Comparison of ENCODE assay signal across 8 cellular contexts in the genomic region with DNA sequence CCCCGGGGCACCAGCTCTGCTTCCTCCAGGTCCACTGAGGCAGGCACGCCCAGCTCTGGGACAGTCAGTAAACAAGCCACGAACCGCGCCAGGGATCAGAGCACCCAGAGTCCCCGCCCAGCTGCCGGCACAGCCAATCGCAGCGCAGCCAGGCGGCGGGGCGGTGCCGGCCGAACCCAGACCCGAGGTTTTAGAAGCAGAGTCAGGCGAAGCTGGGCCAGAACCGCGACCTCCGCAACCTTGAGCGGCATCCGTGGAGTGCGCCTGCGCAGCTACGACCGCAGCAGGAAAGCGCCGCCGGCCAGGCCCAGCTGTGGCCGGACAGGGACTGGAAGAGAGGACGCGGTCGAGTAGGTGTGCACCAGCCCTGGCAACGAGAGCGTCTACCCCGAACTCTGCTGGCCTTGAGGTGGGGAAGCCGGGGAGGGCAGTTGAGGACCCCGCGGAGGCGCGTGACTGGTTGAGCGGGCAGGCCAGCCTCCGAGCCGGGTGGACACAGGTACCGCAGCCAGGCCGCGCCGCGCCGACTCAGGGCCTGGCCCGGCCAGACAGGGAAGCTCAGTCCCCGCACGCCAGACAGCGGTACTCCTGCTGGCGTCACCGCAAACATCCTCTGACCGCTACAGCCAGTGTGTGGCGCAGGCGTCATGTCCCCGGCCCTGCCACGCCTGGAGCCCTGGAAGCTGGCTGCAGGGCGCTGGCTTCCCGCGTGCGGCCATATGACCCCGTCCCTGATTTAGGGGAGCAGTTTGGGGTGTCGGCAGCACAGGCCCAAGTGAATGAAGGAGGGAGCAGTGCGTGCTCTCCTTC. TPM values are rescaled to one million over a fixed set of nuclear protein-coding genes. Genes with fewer than 3 reads are reported as not detected.
DNase-seq lines count a peak whose midpoint lies in the region; ATAC-seq and TF ChIP-seq lines count a peak whose summit lies in the region.

A gene (plus strand): TSS at position 220 of the 810 bp plus-strand sequence. CDS start 1,485 bp downstream, outside the sequence.

- ATAC-seq in HG02759 (IDR thresholded peaks at IDR 0.05; ENCODE audit: unreplicated experiment) (peak; percentile 56), Panc1 (peak; percentile 94)

- H3K9me3 ChIP-seq in Panc1 (ENCODE audit: control insufficient read depth, insufficient read depth, low read depth, low read length) (no peaks in the 10 kb centered on the region), muscle layer of duodenum (ENCODE audit: control insufficient read depth in 1 of 2, low read length in 2 of 2) (no peaks in the 10 kb centered on the region)

- CTCF ChIA-PET in Panc1 (lab: Charles Lee): interaction anchor here (0.6 kb wide), 2 partner anchors 226 to 389 kb away, joined by 3 to 5 read pairs; no protein-coding TSS in a partner anchor

- H3K4me3 ChIP-seq in Panc1 (ENCODE audit: low read depth in 2 of 2, low read length in 2 of 2): peak within 1 kb of the TSS; percentile 59 to 71
- peak within 1 kb of the TSS; percentile 81 for H3K4me3 ChIP-seq in fibroblast of pulmonary artery (replicated peaks; ENCODE audit: low read depth, low read length)
- H3K4me3 ChIP-seq in muscle layer of duodenum (ENCODE audit: low read depth in 1 of 2, low read length in 2 of 2): peak within 1 kb of the TSS; percentile 70 to 81

- H3K4me1 ChIP-seq in Panc1 (ENCODE audit: control insufficient read depth, insufficient read depth, low read length) (no peaks in the 10 kb centered on the region; the same call in 1 of the 2 replicates), muscle layer of duodenum (ENCODE audit: control insufficient read depth in 1 of 2, insufficient read depth in 2 of 2, low read length in 2 of 2) (peaks cover 0 to 22% of the 10 kb centered on the region in 2 donors)

- no TSS peak for BruUV-seq in Panc1 (replicated peaks; lab: Mats Ljungman, UMichigan)

- H3K36me3 ChIP-seq in Panc1 (ENCODE audit: control insufficient read depth, insufficient read depth, low read length): no peaks in the 10 kb centered on the region
- peaks cover 20 to 27% of the 10 kb centered on the region in 2 donors for H3K36me3 ChIP-seq in muscle layer of duodenum (ENCODE audit: control insufficient read depth in 1 of 2, insufficient read depth in 2 of 2, low read length in 2 of 2)

- DNase-seq in AG09319 (ENCODE audit: extremely low read depth, low read depth) (peak; percentile 74), Panc1 (ENCODE audit: low read depth, low spot score) (no peak), fibroblast of pulmonary artery (ENCODE audit: low read depth) (peak; percentile 90), NCI-H446 treated with DMSO at 0.1 percent for 48 hours (lab: John Stamatoyannopoulos, UW) (no peak)
- DNase-seq in activated effector memory CD4-positive, alpha-beta T cell treated with anti-CD3 and anti-CD28 coated beads, Interleukin-2, amount 50 U/mL, for 16 hours: peak; percentile 86
- DNase-seq in stimulated activated naive CD4-positive, alpha-beta T cell (lab: John Stamatoyannopoulos, UW): peak; percentile 27 to 70 (median 52)

- in situ Hi-C loops in Panc1 (cut with HindIII; ENCODE audit: low pct_unique_long_range_greater_than_20kb, low sequenced_read_pairs): no loop called here

- TF ChIP-seq CTCF in AG09319 (IDR thresholded peaks at IDR 0.05; ENCODE audit: low read depth, low read length) (peak; percentile 22), Panc1 (IDR thresholded peaks at IDR 0.05) (peak; percentile 28), fibroblast of pulmonary artery (IDR thresholded peaks at IDR 0.05; ENCODE audit: low read length, missing control alignments) (peak; percentile 10)

- H3K27me3 ChIP-seq in Panc1 (ENCODE audit: control insufficient read depth, insufficient read depth, low read length) (no peaks in the 10 kb centered on the region), muscle layer of duodenum (ENCODE audit: low read depth, low read length) (no peaks in the 10 kb centered on the region)

- intact Hi-C loops in Panc1 (cut with micrococcal nuclease; ENCODE audit: unreplicated experiment): no loop called here

- POLR2A ChIA-PET in Panc1 (lab: Charles Lee): interaction anchor here (0.5 to 0.7 kb wide), 2 partner anchors 815 to 1406 kb away, joined by 5 to 7 read pairs; no protein-coding TSS in a partner anchor

- peak within 1 kb of the TSS; percentile 71 for H3K27ac ChIP-seq in Panc1 (ENCODE audit: low read length)
- H3K27ac ChIP-seq in muscle layer of duodenum (ENCODE audit: low read length): peak within 1 kb of the TSS; percentile 79

RNA-seq across cellular contexts. Expression of the gene that starts here (rescaled TPM):
- 45.2 TPM for total RNA-seq in Panc1 (2021; ENCODE audit: unreplicated experiment)
- 63.3 TPM for polyA plus RNA-seq in Panc1 (2012; ENCODE audit: insufficient read length)

Comparison
In these comparisons a context has a peak if more than half of its experiments do, and no peak if none do; other contexts are left out.
1. DNase-seq: peak in AG09319 (single experiment), activated effector memory CD4-positive, alpha-beta T cell treated with anti-CD3 and anti-CD28 coated beads, Interleukin-2, amount 50 U/mL, for 16 hours (single experiment), fibroblast of pulmonary artery (single experiment) and stimulated activated naive CD4-positive, alpha-beta T cell (6 of 6); none in Panc1 (single experiment) and NCI-H446 treated with DMSO at 0.1 percent for 48 hours (single experiment).
2. Peak in every context shown above with its lines, with median percentiles within 50 percentile points of each other: CTCF ChIP-seq and H3K4me3 ChIP-seq.